27 cellular contexts compared by ENCODE assay signal in genomic region chr11:117629891-117630538, GRCh38.
"Had no signal": no experiment of that assay in that cellular context is flagged by ENCODE, and none has a peak within 500 bp of the region (broad histone marks: within the 10 kb centered on the region; RNA-seq: fewer than 3 reads in every experiment).

No MANE protein-coding gene starts in this region.

- H3K79me2 ChIP-seq: hepatocyte had no signal

- H3K36me3 ChIP-seq: left ventricle myocardium inferior, neural progenitor cell, ovary, prostate gland, stomach, thyroid gland, transverse colon, upper lobe of left lung had no signal

- H3K4me1 ChIP-seq: neural progenitor cell, prostate gland, stomach, testis, thyroid gland, transverse colon, upper lobe of left lung had no signal

- H3K4me2 ChIP-seq: hepatocyte, neural progenitor cell had no signal

- H3K4me3 ChIP-seq: hepatocyte, left ventricle myocardium inferior, lung, neural progenitor cell, ovary, prostate gland, stomach, testis, thyroid gland, transverse colon, upper lobe of left lung had no signal

- H3K36me3 Mint-ChIP-seq: mesothelial cell of epicardium; naive B cell; natural killer cell; neural progenitor cell; stimulated activated naive B cell treated with anti-CD40 and anti-IgM and Interleukin-4, amounts not matched to agents 10 μg/mL and 1 μg/mL and 100 μg/mL, for 72 hours had no signal

- H3K4me1 Mint-ChIP-seq: mesothelial cell of epicardium; naive B cell; natural killer cell; stimulated activated naive B cell treated with anti-CD40 and anti-IgM and Interleukin-4, amounts not matched to agents 10 μg/mL and 1 μg/mL and 100 μg/mL, for 72 hours had no signal

- H2AFZ ChIP-seq: hepatocyte, neural progenitor cell had no signal

- H3K27me3 ChIP-seq: hepatocyte, neural progenitor cell, ovary, testis, thyroid gland, transverse colon, upper lobe of left lung had no signal

- DNase-seq: islet precursor cell; left ventricle myocardium inferior; mesendoderm; naive B cell; natural killer cell; nephron progenitor cell; ovary; retina; right cardiac atrium; small intestine; stimulated activated CD4-positive, alpha-beta T cell treated with anti-CD3 and anti-CD28 coated beads, Interleukin-1b, Interleukin-23, amount 100 ng/mL, for 48 hours; stimulated activated CD4-positive, alpha-beta T cell treated with anti-CD3 and anti-CD28 coated beads, Interleukin-2, amount 100 ng/mL, for 48 hours; stimulated activated CD4-positive, alpha-beta T cell treated with anti-CD3 and anti-CD28 coated beads, Interleukin-4, amount 100 ng/mL, for 4 hours; stimulated activated CD8-positive, alpha-beta memory T cell treated with anti-CD3 and anti-CD28 coated beads, Interleukin-4, amount 100 ng/mL, for 48 hours; stimulated activated naive B cell treated with anti-CD40 and anti-IgM and Interleukin-4, amounts not matched to agents 10 μg/mL and 1 μg/mL and 100 μg/mL, for 72 hours; stimulated activated naive CD8-positive, alpha-beta T cell treated with anti-CD3 and anti-CD28 coated beads, Interleukin-15, Interleukin-2, amounts not matched to agents 100 U/mL and 50 U/mL, for 24 hours; stomach; testis; thyroid gland; transverse colon; upper lobe of left lung had no signal

- H3K9me3 Mint-ChIP-seq: mesothelial cell of epicardium; natural killer cell; nephron progenitor cell; neural progenitor cell; stimulated activated naive B cell treated with anti-CD40 and anti-IgM and Interleukin-4, amounts not matched to agents 10 μg/mL and 1 μg/mL and 100 μg/mL, for 72 hours had no signal

- H3K27ac Mint-ChIP-seq: mesothelial cell of epicardium; natural killer cell; nephron progenitor cell; neural progenitor cell; stimulated activated naive B cell treated with anti-CD40 and anti-IgM and Interleukin-4, amounts not matched to agents 10 μg/mL and 1 μg/mL and 100 μg/mL, for 72 hours had no signal

- H3K4me3 Mint-ChIP-seq: mesothelial cell of epicardium; naive B cell; natural killer cell; nephron progenitor cell; neural progenitor cell; stimulated activated naive B cell treated with anti-CD40 and anti-IgM and Interleukin-4, amounts not matched to agents 10 μg/mL and 1 μg/mL and 100 μg/mL, for 72 hours had no signal

- H3K9me3 ChIP-seq: left ventricle myocardium inferior, ovary, prostate gland, stomach, testis, thyroid gland, transverse colon, upper lobe of left lung had no signal

- H3K27ac ChIP-seq: hepatocyte, left ventricle myocardium inferior, neural progenitor cell, ovary, prostate gland, stomach, testis, thyroid gland, transverse colon, upper lobe of left lung had no signal

- ATAC-seq: natural killer cell; right cardiac atrium; sciatic nerve; stimulated activated naive B cell treated with anti-CD40 and anti-IgM and Interleukin-4, amounts not matched to agents 10 μg/mL and 1 μg/mL and 100 μg/mL, for 72 hours; stimulated activated naive CD8-positive, alpha-beta T cell treated with anti-CD3 and anti-CD28 coated beads, Interleukin-15, Interleukin-2, amounts not matched to agents 100 U/mL and 50 U/mL, for 24 hours had no signal
